ENCODE assay signal across 1 cellular context in the genomic region with DNA sequence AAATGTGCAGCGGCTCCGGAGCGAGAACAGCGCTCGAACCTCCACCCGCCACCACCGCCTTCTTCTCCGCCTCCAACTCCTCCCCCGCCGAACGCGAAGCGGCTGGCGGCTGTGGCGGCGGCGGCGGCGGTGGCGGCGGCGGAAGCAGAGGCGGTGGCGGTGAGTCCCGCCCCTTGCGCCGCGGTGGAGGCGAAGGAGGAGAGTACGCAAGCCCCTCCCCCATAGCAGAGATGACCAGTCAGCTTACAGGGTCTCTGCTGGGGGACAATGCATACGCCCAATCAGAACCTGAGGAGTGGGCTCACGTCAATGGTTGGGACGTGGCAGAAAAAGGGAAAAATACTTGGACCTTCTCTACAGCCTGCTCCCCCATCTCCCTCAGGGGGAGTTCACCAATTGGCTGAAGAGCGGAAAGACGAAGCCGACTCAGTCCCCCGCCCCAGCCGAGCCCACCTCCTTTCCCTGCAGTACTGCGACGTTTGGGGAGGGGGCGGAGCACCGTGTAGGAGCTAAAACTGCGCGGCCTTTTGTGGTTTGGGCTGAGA.
TF ChIP-seq lines count a peak whose summit lies in the region.

A gene with protein sequence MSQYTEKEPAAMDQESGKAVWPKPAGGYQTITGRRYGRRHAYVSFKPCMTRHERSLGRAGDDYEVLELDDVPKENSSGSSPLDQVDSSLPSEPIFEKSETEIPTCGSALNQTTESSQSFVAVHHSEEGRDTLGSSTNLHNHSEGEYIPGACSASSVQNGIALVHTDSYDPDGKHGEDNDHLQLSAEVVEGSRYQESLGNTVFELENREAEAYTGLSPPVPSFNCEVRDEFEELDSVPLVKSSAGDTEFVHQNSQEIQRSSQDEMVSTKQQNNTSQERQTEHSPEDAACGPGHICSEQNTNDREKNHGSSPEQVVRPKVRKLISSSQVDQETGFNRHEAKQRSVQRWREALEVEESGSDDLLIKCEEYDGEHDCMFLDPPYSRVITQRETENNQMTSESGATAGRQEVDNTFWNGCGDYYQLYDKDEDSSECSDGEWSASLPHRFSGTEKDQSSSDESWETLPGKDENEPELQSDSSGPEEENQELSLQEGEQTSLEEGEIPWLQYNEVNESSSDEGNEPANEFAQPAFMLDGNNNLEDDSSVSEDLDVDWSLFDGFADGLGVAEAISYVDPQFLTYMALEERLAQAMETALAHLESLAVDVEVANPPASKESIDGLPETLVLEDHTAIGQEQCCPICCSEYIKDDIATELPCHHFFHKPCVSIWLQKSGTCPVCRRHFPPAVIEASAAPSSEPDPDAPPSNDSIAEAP (minus strand): TSS at position 131 of the 545 bp plus-strand sequence. CDS start 26,541 bp downstream, outside the sequence.

TF ChIP-seq in SK-N-SH, 30 proteins besides CTCF, POLR2A, EP300 and RAD21 (continued from another document):
- TF ChIP-seq GATA2 (CRISPR knock-in tag; IDR thresholded peaks at IDR 0.05) (no peak), MXI1 (IDR thresholded peaks at IDR 0.05; ENCODE audit: low read depth, low read length) (no peak; the same call in 1 of the 2 replicates), POLR2AphosphoS5 (IDR thresholded peaks at IDR 0.05; ENCODE audit: low read depth, low read length) (peak; percentile 60), RFX5 (IDR thresholded peaks at IDR 0.05; ENCODE audit: low read length) (peak; percentile 99), SIN3A (IDR thresholded peaks at IDR 0.05; ENCODE audit: borderline replicate concordance, low read depth, low read length) (no peak), RCOR1 (IDR thresholded peaks at IDR 0.05; ENCODE audit: low read length) (no peak), TAF1 (IDR thresholded peaks at IDR 0.05; ENCODE audit: borderline replicate concordance, low read depth, low read length) (0 out of 2 replicates have a peak, but pooled peaks have one; percentile 47)
- TF ChIP-seq, protein P1, sequence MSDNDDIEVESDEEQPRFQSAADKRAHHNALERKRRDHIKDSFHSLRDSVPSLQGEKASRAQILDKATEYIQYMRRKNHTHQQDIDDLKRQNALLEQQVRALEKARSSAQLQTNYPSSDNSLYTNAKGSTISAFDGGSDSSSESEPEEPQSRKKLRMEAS (IDR thresholded peaks at IDR 0.05; ENCODE audit: low read depth): peak; percentile 24; the same call in 1 of the 2 replicates
- TF ChIP-seq, protein P2, sequence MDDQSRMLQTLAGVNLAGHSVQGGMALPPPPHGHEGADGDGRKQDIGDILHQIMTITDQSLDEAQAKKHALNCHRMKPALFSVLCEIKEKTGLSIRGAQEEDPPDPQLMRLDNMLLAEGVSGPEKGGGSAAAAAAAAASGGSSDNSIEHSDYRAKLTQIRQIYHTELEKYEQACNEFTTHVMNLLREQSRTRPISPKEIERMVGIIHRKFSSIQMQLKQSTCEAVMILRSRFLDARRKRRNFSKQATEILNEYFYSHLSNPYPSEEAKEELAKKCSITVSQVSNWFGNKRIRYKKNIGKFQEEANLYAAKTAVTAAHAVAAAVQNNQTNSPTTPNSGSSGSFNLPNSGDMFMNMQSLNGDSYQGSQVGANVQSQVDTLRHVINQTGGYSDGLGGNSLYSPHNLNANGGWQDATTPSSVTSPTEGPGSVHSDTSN (IDR thresholded peaks at IDR 0.05): peak; percentile 95
TF ChIP-seq in SK-N-SH: peak in this region for 11.
